In genomic region chr15:40871749-40872617, GRCh38 we compare ENCODE assay signal across 9 cellular contexts. TPM values are rescaled to one million over a fixed set of nuclear protein-coding genes. Genes with fewer than 3 reads are reported as not detected.
DNase-seq lines count a peak whose midpoint lies in the region; ATAC-seq and TF ChIP-seq lines count a peak whose summit lies in the region.
"Had no signal": no experiment of that assay in that cellular context is flagged by ENCODE, and none has a peak within 500 bp of the region (broad histone marks: within the 10 kb centered on the region; RNA-seq: fewer than 3 reads in every experiment).

No MANE protein-coding gene starts in this region.

- no peak overlapping the region for H2AFZ ChIP-seq in PC-3 (ENCODE audit: low read length)

- H3K36me3 ChIP-seq in PC-3 (ENCODE audit: low read depth, low read length): 0 out of 2 replicates have a peak, but pooled peaks cover 3% of the 10 kb centered on the region

- no peak for TF ChIP-seq CTCF in PC-3 (conservative IDR thresholded peaks at IDR 0.05; ENCODE audit: low read depth, low read length)

- CTCF ChIA-PET in PC-3 (lab: Charles Lee): interaction anchor here (0.6 to 3.0 kb wide), 6 partner anchors 10 to 95 kb away, joined by 4 to 59 read pairs (median 22); partner anchors contain the start of gene VPS18

- peaks cover 33% of the 10 kb centered on the region for H3K4me1 ChIP-seq in PC-3 (ENCODE audit: insufficient read depth, low read length)

- H3K4me3 ChIP-seq in PC-3 (ENCODE audit: low read length): peak overlapping the region; percentile 92

- H4K20me1 ChIP-seq in PC-3 (ENCODE audit: low read length): peaks cover 6% of the 10 kb centered on the region; the same call in 1 of the 2 replicates

- intact Hi-C loops in PC-3 (cut with micrococcal nuclease): no loop called here

- no peak overlapping the region for H3K4me3 Mint-ChIP-seq in stimulated activated naive CD8-positive, alpha-beta T cell treated with anti-CD3 and anti-CD28 coated beads, Interleukin-15, amount 100 ng/mL, for 72 hours
- peak overlapping the region in 4 of 5 donors; percentile 7 to 51 (median 26) for H3K4me3 Mint-ChIP-seq in immature natural killer cell

- H3K9me2 ChIP-seq in PC-3 (replicated peaks; ENCODE audit: low read length): no peaks in the 10 kb centered on the region

- H3K27ac ChIP-seq in PC-3 (ENCODE audit: low read length): peak overlapping the region; percentile 95

- peaks cover 32% of the 10 kb centered on the region for H3K27me3 Mint-ChIP-seq in stimulated activated naive CD8-positive, alpha-beta T cell treated with anti-CD3 and anti-CD28 coated beads, Interleukin-15, amount 100 ng/mL, for 72 hours
- H3K27me3 Mint-ChIP-seq in immature natural killer cell (ENCODE audit: low read depth in 3 of 3): peaks cover 5 to 8% (median 5%) of the 10 kb centered on the region in 3 donors

- H3F3A ChIP-seq in PC-3 (ENCODE audit: low read length, unreplicated experiment): peaks cover 2% of the 10 kb centered on the region

- H3K9ac ChIP-seq in PC-3 (ENCODE audit: low read length): peak overlapping the region; percentile 96

- no peaks in the 10 kb centered on the region for H3K9me3 ChIP-seq in PC-3 (ENCODE audit: low read length)

- no peaks in the 10 kb centered on the region for H3K27me3 ChIP-seq in PC-3 (ENCODE audit: low read length)

- POLR2A ChIA-PET in PC-3 (lab: Charles Lee; ENCODE audit: unreplicated experiment): interaction anchor here (0.6 kb wide), 2 partner anchors 8 to 24 kb away, joined by 3 read pairs; no protein-coding TSS in a partner anchor

- peaks cover 0 to 5% (median 0%) of the 10 kb centered on the region in 3 donors for H3K36me3 Mint-ChIP-seq in immature natural killer cell

- DNase-seq in stimulated activated naive CD8-positive, alpha-beta T cell treated with anti-CD3 and anti-CD28 coated beads, Interleukin-15, Interleukin-2, amounts not matched to agents 100 U/mL and 50 U/mL, for 24 hours: peak; percentile 22
- no peak for DNase-seq in stimulated activated naive CD8-positive, alpha-beta T cell treated with anti-CD3 and anti-CD28 coated beads, Interleukin-15, amount 100 ng/mL, for 72 hours
- peak; percentile 80 for DNase-seq in PC-3
- no peak for DNase-seq in immature natural killer cell
- no peak for DNase-seq in SHP77 treated with DMSO at 0.1 percent for 48 hours (lab: John Stamatoyannopoulos, UW)
- DNase-seq in cerebellar cortex (ENCODE audit: low spot score): no peak

- H3K79me2 ChIP-seq in PC-3 (ENCODE audit: low read length): peaks cover 28% of the 10 kb centered on the region

- peak overlapping the region; percentile 94 for H3K4me2 ChIP-seq in PC-3 (ENCODE audit: low read length)

- no TSS peak for BruUV-seq in PC-3 (replicated peaks; lab: Mats Ljungman, UMichigan)

- peaks cover 31% of the 10 kb centered on the region for H3K4me1 Mint-ChIP-seq in stimulated activated naive CD8-positive, alpha-beta T cell treated with anti-CD3 and anti-CD28 coated beads, Interleukin-15, amount 100 ng/mL, for 72 hours
- H3K4me1 Mint-ChIP-seq in immature natural killer cell: peaks cover 6 to 7% of the 10 kb centered on the region in 2 donors

- no peaks in the 10 kb centered on the region for H3K9me3 Mint-ChIP-seq in stimulated activated naive CD8-positive, alpha-beta T cell treated with anti-CD3 and anti-CD28 coated beads, Interleukin-15, amount 100 ng/mL, for 72 hours
- no peaks in the 10 kb centered on the region for H3K9me3 Mint-ChIP-seq in immature natural killer cell

- peak; percentile 22 for ATAC-seq in stimulated activated naive CD8-positive, alpha-beta T cell treated with anti-CD3 and anti-CD28 coated beads, Interleukin-15, Interleukin-2, amounts not matched to agents 100 U/mL and 50 U/mL, for 24 hours
- no peak for ATAC-seq in stimulated activated naive CD8-positive, alpha-beta T cell treated with anti-CD3 and anti-CD28 coated beads, Interleukin-15, amount 100 ng/mL, for 72 hours
- ATAC-seq in PC-3 (0 out of 2 replicates have a peak, but pooled peaks have one; percentile 6), GM18867 (IDR thresholded peaks at IDR 0.05; ENCODE audit: unreplicated experiment) (no peak), GM18873 (IDR thresholded peaks at IDR 0.05; ENCODE audit: low FRiP score, unreplicated experiment) (no peak)
- ATAC-seq: Panc1 had no signal

- H3K27ac Mint-ChIP-seq in stimulated activated naive CD8-positive, alpha-beta T cell treated with anti-CD3 and anti-CD28 coated beads, Interleukin-15, amount 100 ng/mL, for 72 hours: no peak overlapping the region
- peak overlapping the region in 1 of 6 donors; percentile 45 for H3K27ac Mint-ChIP-seq in immature natural killer cell

RNA-seq across cellular contexts. Expression of gene RHOV, which starts 2.1 kb away (rescaled TPM):
- 39.5 and 52.2 TPM in 2 replicates for total RNA-seq in PC-3 (2014; rRNA removed)
- not detected for polyA plus RNA-seq in immature natural killer cell

RNA-seq across cellular contexts. Expression of gene VPS18, which starts 22.3 kb away (rescaled TPM):
- 37.6 and 39.5 TPM in 2 replicates for total RNA-seq in PC-3 (2014; rRNA removed)
- 10 to 100 TPM; 20.8 to 36.8 (median 35.3) TPM for polyA plus RNA-seq in immature natural killer cell

RNA-seq across cellular contexts. Expression of gene SPINT1, which starts 28.1 kb away (rescaled TPM):
- total RNA-seq in PC-3 (2014; rRNA removed): 177 and 244 TPM in 2 replicates
- 1 to 10 TPM in 2 of 3 donors, under 1 TPM in 1; 0.48 to 3.9 (median 1.8) TPM for polyA plus RNA-seq in immature natural killer cell

RNA-seq across cellular contexts. Expression of gene PPP1R14D, which starts 43.5 kb away (rescaled TPM):
- total RNA-seq in PC-3 (2014; rRNA removed): 0.33 TPM in 1 of 2 replicates, not detected in the other
- not detected for polyA plus RNA-seq in immature natural killer cell

RNA-seq across cellular contexts. Expression of gene DLL4, which starts 57.2 kb away (rescaled TPM):
- total RNA-seq in PC-3 (2014; rRNA removed): 2.2 and 2.9 TPM in 2 replicates
- polyA plus RNA-seq in immature natural killer cell: not detected

Comparison
In these comparisons a context has a peak if more than half of its experiments do, and no peak if none do; other contexts are left out.
1. ATAC-seq: peak in stimulated activated naive CD8-positive, alpha-beta T cell treated with anti-CD3 and anti-CD28 coated beads, Interleukin-15, Interleukin-2, amounts not matched to agents 100 U/mL and 50 U/mL, for 24 hours (single experiment) and PC-3 (single experiment); none in stimulated activated naive CD8-positive, alpha-beta T cell treated with anti-CD3 and anti-CD28 coated beads, Interleukin-15, amount 100 ng/mL, for 72 hours (single experiment), GM18867 (single experiment) and GM18873 (single experiment).
2. DNase-seq: peak in stimulated activated naive CD8-positive, alpha-beta T cell treated with anti-CD3 and anti-CD28 coated beads, Interleukin-15, Interleukin-2, amounts not matched to agents 100 U/mL and 50 U/mL, for 24 hours (single experiment) and PC-3 (single experiment); none in stimulated activated naive CD8-positive, alpha-beta T cell treated with anti-CD3 and anti-CD28 coated beads, Interleukin-15, amount 100 ng/mL, for 72 hours (0 of 2), immature natural killer cell (0 of 3), SHP77 treated with DMSO at 0.1 percent for 48 hours (single experiment) and cerebellar cortex (single experiment).
3. H3K4me3 Mint-ChIP-seq: peak in immature natural killer cell (4 of 5); none in stimulated activated naive CD8-positive, alpha-beta T cell treated with anti-CD3 and anti-CD28 coated beads, Interleukin-15, amount 100 ng/mL, for 72 hours (0 of 2).